In genomic region chr2:239767016-239767905, GRCh38 we compare ENCODE assay signal across 19 cellular contexts.
A peak's percentile ranks its signal among the peaks of the same experiment; 100 is the strongest.
DNase-seq lines count a peak whose midpoint lies in the region; ATAC-seq and TF ChIP-seq lines count a peak whose summit lies in the region.
"Had no signal": no experiment of that assay in that cellular context is flagged by ENCODE, and none has a peak within 500 bp of the region (broad histone marks: within the 10 kb centered on the region; RNA-seq: fewer than 3 reads in every experiment).

No MANE protein-coding gene starts in this region.

- no peaks in the 10 kb centered on the region for H3K36me3 Mint-ChIP-seq in MCF 10A (ENCODE audit: insufficient read depth, unreplicated experiment)

- no peak overlapping the region for H2AFZ ChIP-seq in mammary epithelial cell (ENCODE audit: low read depth, low read length)

- in situ Hi-C loops in mammary epithelial cell (cut with MboI; ENCODE audit: low sequenced_read_pairs in 2 of 2): no loop called here

- H3K79me2 ChIP-seq in mammary epithelial cell (ENCODE audit: insufficient read depth, low read length): no peaks in the 10 kb centered on the region

- H3K27me3 ChIP-seq in mammary epithelial cell (ENCODE audit: insufficient read depth, low read length) (no peaks in the 10 kb centered on the region), lower lobe of right lung (ENCODE audit: low read depth) (no peaks in the 10 kb centered on the region), upper lobe of right lung (no peaks in the 10 kb centered on the region), adrenal gland (no peaks in the 10 kb centered on the region)

- POLR2A ChIA-PET in MCF 10A (lab: Yijun Ruan, JAX): interaction anchor here (0.7 kb wide), 1 partner anchor 10 kb away, joined by 3 read pairs; no protein-coding TSS in a partner anchor

- H3K4me3 Mint-ChIP-seq in MCF 10A (ENCODE audit: unreplicated experiment): no peak overlapping the region
- H3K4me3 Mint-ChIP-seq: HFFc6 had no signal

- intact Hi-C loops in MCF 10A (cut with micrococcal nuclease): no loop called here
- intact Hi-C loops in mammary epithelial cell (cut with micrococcal nuclease): no loop called here
- intact Hi-C loops in lower lobe of right lung (cut with DNase I): no loop called here
- intact Hi-C loops in upper lobe of right lung (cut with DNase I): no loop called here
- intact Hi-C loops in adrenal gland (cut with DNase I): no loop called here

- BruUV-seq in MCF 10A (replicated peaks; lab: Mats Ljungman, UMichigan): no TSS peak
- no TSS peak for BruUV-seq in mammary epithelial cell (replicated peaks; lab: Mats Ljungman, UMichigan)

- H3K9me3 ChIP-seq in mammary epithelial cell (replicated peaks; ENCODE audit: insufficient read depth, low read length) (peaks cover 40% of the 10 kb centered on the region), lower lobe of right lung (peaks cover 6% of the 10 kb centered on the region), upper lobe of right lung (peaks cover 5% of the 10 kb centered on the region), adrenal gland (replicated peaks in 1 of 3) (no peaks in the 10 kb centered on the region)
- H3K9me3 ChIP-seq: SJSA1 had no signal

- no peaks in the 10 kb centered on the region for H3K36me3 ChIP-seq in mammary epithelial cell (ENCODE audit: insufficient read depth, low read length)
- no peaks in the 10 kb centered on the region for H3K36me3 ChIP-seq in lower lobe of right lung
- no peaks in the 10 kb centered on the region for H3K36me3 ChIP-seq in upper lobe of right lung
- no peaks in the 10 kb centered on the region for H3K36me3 ChIP-seq in adrenal gland (replicated peaks in 1 of 2)
- H3K36me3 ChIP-seq: SJSA1 had no signal

- no peak for TF ChIP-seq CTCF in MCF 10A (IDR thresholded peaks at IDR 0.05; ENCODE audit: unreplicated experiment)
- no peak for TF ChIP-seq CTCF in mammary epithelial cell (conservative IDR thresholded peaks at IDR 0.05 in 1 of 2, IDR thresholded peaks at IDR 0.05 in 1 of 2; ENCODE audit: extremely low read depth in 1 of 2, insufficient read depth in 1 of 2, low read depth in 1 of 2, low read length in 2 of 2)
- no peak for TF ChIP-seq CTCF in lower lobe of right lung (IDR thresholded peaks at IDR 0.05)
- no peak for TF ChIP-seq CTCF in upper lobe of right lung (IDR thresholded peaks at IDR 0.05)
- no peak for TF ChIP-seq CTCF in adrenal gland (IDR thresholded peaks at IDR 0.05)

- no peaks in the 10 kb centered on the region for H4K20me1 ChIP-seq in mammary epithelial cell (ENCODE audit: insufficient read depth, low read length)

- no peak for TF ChIP-seq POLR2A in adrenal gland (IDR thresholded peaks at IDR 0.05)

- H3K9me3 Mint-ChIP-seq in MCF 10A (ENCODE audit: unreplicated experiment): peaks cover 8% of the 10 kb centered on the region

- DNase-seq in MCF 10A (ENCODE audit: unreplicated experiment) (peak; percentile 22), mammary epithelial cell (no peak), NCI-H2107 treated with DMSO at 0.1 percent for 48 hours (lab: John Stamatoyannopoulos, UW; ENCODE audit: unreplicated experiment) (peak; percentile 59), lower lobe of right lung (peak; percentile 22), upper lobe of right lung (peak; percentile 44), adrenal gland (no peak)
- DNase-seq: DMS 273 treated with DMSO at 0.1 percent for 48 hours, GF-D8, HFFc6, IMR-90, MV-4-11, NCI-H1417, NCI-H187 treated with DMSO at 0.1 percent for 48 hours, NCI-H748 treated with DMSO at 0.1 percent for 48 hours had no signal

- no peaks in the 10 kb centered on the region for H3K4me1 Mint-ChIP-seq in MCF 10A (ENCODE audit: insufficient read depth, unreplicated experiment)

- CTCF ChIA-PET in MCF 10A (lab: Yijun Ruan, JAX) (interaction anchor here (0.6 kb wide), 1 partner anchor 133 kb away, joined by 4 read pairs; no protein-coding TSS in a partner anchor), mammary epithelial cell (lab: Charles Lee; ENCODE audit: low non-redundant PET) (no interaction called here)

- H3K4me1 ChIP-seq in mammary epithelial cell (ENCODE audit: insufficient read depth, low read length): no peaks in the 10 kb centered on the region
- no peaks in the 10 kb centered on the region for H3K4me1 ChIP-seq in lower lobe of right lung
- no peaks in the 10 kb centered on the region for H3K4me1 ChIP-seq in upper lobe of right lung
- H3K4me1 ChIP-seq in adrenal gland (replicated peaks in 1 of 2): no peaks in the 10 kb centered on the region
- H3K4me1 ChIP-seq: SJSA1 had no signal

- H3K27me3 Mint-ChIP-seq in MCF 10A (ENCODE audit: insufficient read depth, unreplicated experiment): peaks cover 44% of the 10 kb centered on the region

- no peak overlapping the region for H3K27ac Mint-ChIP-seq in MCF 10A (ENCODE audit: low read depth, unreplicated experiment)
- H3K27ac Mint-ChIP-seq: HFFc6 had no signal

- H3K27ac ChIP-seq in mammary epithelial cell (ENCODE audit: insufficient read depth, low read depth, low read length) (no peak overlapping the region), lower lobe of right lung (no peak overlapping the region), upper lobe of right lung (no peak overlapping the region), adrenal gland (no peak overlapping the region)
- H3K27ac ChIP-seq: C4-2B, RWPE1, SJSA1 had no signal

- 18% methylated on average over 22 of the region's 26 CpGs for WGBS in mammary epithelial cell (ENCODE audit: low coverage, missing lambda C conversion rate)
- WGBS in adrenal gland, 4 donors: 82 to 93% (median 86%) methylated on average over 9 to 26 of the region's 26 CpGs

- H3K4me3 ChIP-seq in mammary epithelial cell (replicated peaks in 1 of 3; ENCODE audit: insufficient read depth in 1 of 3, low read depth in 2 of 3, low read length in 3 of 3) (no peak overlapping the region), lower lobe of right lung (no peak overlapping the region), upper lobe of right lung (no peak overlapping the region), adrenal gland (no peak overlapping the region)
- H3K4me3 ChIP-seq: SJSA1 had no signal

- H3K9ac ChIP-seq in mammary epithelial cell (ENCODE audit: insufficient read depth, low read length): no peak overlapping the region

- ATAC-seq in lower lobe of right lung (no peak), upper lobe of right lung (no peak), GM19463 (IDR thresholded peaks at IDR 0.05; ENCODE audit: unreplicated experiment) (no peak), HG03135 (IDR thresholded peaks at IDR 0.05; ENCODE audit: unreplicated experiment) (no peak)

- no peak overlapping the region for H3K4me2 ChIP-seq in mammary epithelial cell (ENCODE audit: insufficient read depth, low read depth, low read length)

- dilution Hi-C loops in mammary epithelial cell (cut with HindIII; ENCODE audit: low sequenced_read_pairs): loop anchor here (5.0 kb wide), 1 partner anchor 40 kb away; no protein-coding TSS in a partner anchor

Comparison
In these comparisons a context has a peak if more than half of its experiments do, and no peak if none do; other contexts are left out.
1. DNase-seq: peak in MCF 10A (single experiment), NCI-H2107 treated with DMSO at 0.1 percent for 48 hours (single experiment), lower lobe of right lung (single experiment) and upper lobe of right lung (single experiment); none in mammary epithelial cell (single experiment) and adrenal gland (0 of 7).